ENCODE assay signal across 12 cellular contexts in the genomic region with DNA sequence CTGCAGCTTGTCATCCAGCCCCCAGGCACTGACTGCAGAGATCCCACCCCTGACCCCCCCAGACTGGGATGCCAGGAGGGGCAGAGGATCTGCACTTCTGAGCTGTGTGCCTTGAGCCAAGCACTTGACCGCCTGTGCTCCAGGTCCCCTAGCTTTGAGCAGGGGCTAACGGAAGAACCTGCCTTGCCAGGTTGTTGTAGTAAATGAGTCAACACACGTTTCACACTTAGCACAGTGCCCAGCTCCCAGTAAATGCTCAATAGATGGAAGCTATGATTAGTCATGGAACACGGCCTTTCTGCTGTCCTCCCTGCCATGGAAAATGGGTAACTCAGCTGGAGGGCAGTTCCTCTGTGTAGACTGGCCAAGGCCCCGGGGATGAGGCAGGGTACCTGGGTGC. TPM values are rescaled to one million over a fixed set of nuclear protein-coding genes. Genes with fewer than 3 reads are reported as not detected.
DNase-seq lines count a peak whose midpoint lies in the region; ATAC-seq and TF ChIP-seq lines count a peak whose summit lies in the region.
"Had no signal": no experiment of that assay in that cellular context is flagged by ENCODE, and none has a peak within 500 bp of the region (broad histone marks: within the 10 kb centered on the region; RNA-seq: fewer than 3 reads in every experiment).

No MANE protein-coding gene starts in this region.

- H3K9me3 ChIP-seq in upper lobe of left lung (no peaks in the 10 kb centered on the region), testis (no peaks in the 10 kb centered on the region), gastroesophageal sphincter (no peaks in the 10 kb centered on the region)
- no peaks in the 10 kb centered on the region for H3K9me3 ChIP-seq in effector memory CD4-positive, alpha-beta T cell (ENCODE audit: control insufficient read depth, low read length)

- intact Hi-C loops in activated CD8-positive, alpha-beta T cell treated with anti-CD3 and anti-CD28 coated beads for 36 hours (cut with micrococcal nuclease) = no loop called here
- intact Hi-C loops in testis (cut with DNase I; ENCODE audit: low total_unique reads) = no loop called here

- H3K4me1 ChIP-seq in upper lobe of left lung (peaks cover 24 to 52% (median 42%) of the 10 kb centered on the region in 4 donors), testis (no peaks in the 10 kb centered on the region), gastroesophageal sphincter (peaks cover 0 to 65% (median 27%) of the 10 kb centered on the region in 3 donors)
- peaks cover 82% of the 10 kb centered on the region for H3K4me1 ChIP-seq in effector memory CD4-positive, alpha-beta T cell (ENCODE audit: control insufficient read depth, insufficient read depth, low read length, poor library complexity, severe bottlenecking)

- TF ChIP-seq EP300 in upper lobe of left lung (IDR thresholded peaks at IDR 0.05) (no peak), gastroesophageal sphincter (IDR thresholded peaks at IDR 0.05) (no peak)

- WGBS in upper lobe of left lung, 2 donors = 58% methylated on average over 5 of the region's 5 CpGs; no CpG with 5 or more reads in 1 of the 2 donors
- WGBS in testis, 2 donors = 88 to 90% methylated on average over 4 to 5 of the region's 5 CpGs
- WGBS in gastroesophageal sphincter (ENCODE audit: low coverage in 1 of 2), 2 donors = no CpG with 5 or more reads among the region's 5 CpGs

- no peaks in the 10 kb centered on the region for H3K27me3 Mint-ChIP-seq in activated T-cell treated with anti-CD3 and anti-CD28 coated beads, Interleukin-2, amount 50 U/mL, for 24 hours
- no peaks in the 10 kb centered on the region for H3K27me3 Mint-ChIP-seq in activated CD8-positive, alpha-beta T cell treated with anti-CD3 and anti-CD28 coated beads for 36 hours

- no peak for DNase-seq in activated T-cell treated with anti-CD3 and anti-CD28 coated beads, Interleukin-2, amount 50 U/mL, for 24 hours
- DNase-seq in activated T-cell treated with anti-CD3 and anti-CD28 coated beads, Interleukin-2, amount 50 U/mL, for 1 hour = no peak
- DNase-seq in activated CD8-positive, alpha-beta T cell treated with anti-CD3 and anti-CD28 coated beads for 36 hours = no peak
- DNase-seq in iris pigment epithelial cell (ENCODE audit: low read depth) (peak; percentile 37), upper lobe of left lung (peak in 1 of 2 donors; percentile 84), testis (no peak)
- no peak for DNase-seq in effector memory CD4-positive, alpha-beta T cell
- DNase-seq: activated effector memory CD4-positive, alpha-beta T cell treated with Interleukin-2 at 50 U/mL for 16 hours; GDM1; NCI-H82 had no signal

- CTCF ChIA-PET in activated CD8-positive, alpha-beta T cell treated with anti-CD3 and anti-CD28 coated beads for 36 hours (lab: Charles Lee) = no interaction called here

- no peaks in the 10 kb centered on the region for H3K27me3 ChIP-seq in upper lobe of left lung
- no peaks in the 10 kb centered on the region for H3K27me3 ChIP-seq in effector memory CD4-positive, alpha-beta T cell (replicated peaks; ENCODE audit: control insufficient read depth, insufficient read depth, low read length, poor library complexity, severe bottlenecking)
- no peaks in the 10 kb centered on the region for H3K27me3 ChIP-seq in testis
- no peaks in the 10 kb centered on the region for H3K27me3 ChIP-seq in gastroesophageal sphincter

- no peak overlapping the region for H3K4me3 Mint-ChIP-seq in activated T-cell treated with anti-CD3 and anti-CD28 coated beads, Interleukin-2, amount 50 U/mL, for 24 hours
- no peak overlapping the region for H3K4me3 Mint-ChIP-seq in activated CD8-positive, alpha-beta T cell treated with anti-CD3 and anti-CD28 coated beads for 36 hours

- POLR2A ChIA-PET in activated CD8-positive, alpha-beta T cell treated with anti-CD3 and anti-CD28 coated beads for 36 hours (lab: Charles Lee) = no interaction called here

- peak overlapping the region; percentile 83 for H3K27ac Mint-ChIP-seq in activated T-cell treated with anti-CD3 and anti-CD28 coated beads, Interleukin-2, amount 50 U/mL, for 24 hours
- peak overlapping the region; percentile 8 for H3K27ac Mint-ChIP-seq in activated CD8-positive, alpha-beta T cell treated with anti-CD3 and anti-CD28 coated beads for 36 hours

- TF ChIP-seq POLR2A in upper lobe of left lung (IDR thresholded peaks at IDR 0.05) (no peak), testis (IDR thresholded peaks at IDR 0.05) (no peak), gastroesophageal sphincter (IDR thresholded peaks at IDR 0.05) (no peak)

- H3K4me3 ChIP-seq in upper lobe of left lung = no peak overlapping the region
- no peak overlapping the region for H3K4me3 ChIP-seq in effector memory CD4-positive, alpha-beta T cell (ENCODE audit: insufficient read depth, low read depth, low read length, poor library complexity, severe bottlenecking)
- no peak overlapping the region for H3K4me3 ChIP-seq in testis
- no peak overlapping the region for H3K4me3 ChIP-seq in gastroesophageal sphincter
- H3K4me3 ChIP-seq: SK-N-MC had no signal

- no peak for TF ChIP-seq CTCF in activated CD8-positive, alpha-beta T cell treated with anti-CD3 and anti-CD28 coated beads for 36 hours (IDR thresholded peaks at IDR 0.05)
- TF ChIP-seq CTCF in upper lobe of left lung (IDR thresholded peaks at IDR 0.05) = no peak
- no peak for TF ChIP-seq CTCF in testis (IDR thresholded peaks at IDR 0.05)
- TF ChIP-seq CTCF in gastroesophageal sphincter (IDR thresholded peaks at IDR 0.05) = no peak

- H3K36me3 ChIP-seq in upper lobe of left lung = no peaks in the 10 kb centered on the region
- no peaks in the 10 kb centered on the region for H3K36me3 ChIP-seq in effector memory CD4-positive, alpha-beta T cell (ENCODE audit: control insufficient read depth, insufficient read depth, low read length)
- no peaks in the 10 kb centered on the region for H3K36me3 ChIP-seq in testis (ENCODE audit: low read depth, missing control alignments)
- H3K36me3 ChIP-seq in gastroesophageal sphincter = no peaks in the 10 kb centered on the region

- no peaks in the 10 kb centered on the region for H3K9me3 Mint-ChIP-seq in activated T-cell treated with anti-CD3 and anti-CD28 coated beads, Interleukin-2, amount 50 U/mL, for 24 hours
- no peaks in the 10 kb centered on the region for H3K9me3 Mint-ChIP-seq in activated CD8-positive, alpha-beta T cell treated with anti-CD3 and anti-CD28 coated beads for 36 hours

- H3K4me1 Mint-ChIP-seq in activated T-cell treated with anti-CD3 and anti-CD28 coated beads, Interleukin-2, amount 50 U/mL, for 24 hours (ENCODE audit: low read depth) = peaks cover 93% of the 10 kb centered on the region
- H3K4me1 Mint-ChIP-seq in activated CD8-positive, alpha-beta T cell treated with anti-CD3 and anti-CD28 coated beads for 36 hours (ENCODE audit: low read depth) = peaks cover 77% of the 10 kb centered on the region

- H3K27ac ChIP-seq in upper lobe of left lung (peak overlapping the region; percentile 17 to 83 (median 50)), testis (no peak overlapping the region), gastroesophageal sphincter (peak overlapping the region in 1 of 4 donors; percentile 44)
- no peak overlapping the region for H3K27ac ChIP-seq in effector memory CD4-positive, alpha-beta T cell (ENCODE audit: insufficient read depth, low read length, poor library complexity, severe bottlenecking)
- H3K27ac ChIP-seq: SK-N-MC had no signal

- no peak for ATAC-seq in activated CD8-positive, alpha-beta T cell treated with anti-CD3 and anti-CD28 coated beads for 36 hours
- peak; percentile 22 to 72 for ATAC-seq in upper lobe of left lung (ENCODE audit: low FRiP score in 2 of 2)
- no peak for ATAC-seq in gastroesophageal sphincter

- H3K36me3 Mint-ChIP-seq in activated T-cell treated with anti-CD3 and anti-CD28 coated beads, Interleukin-2, amount 50 U/mL, for 24 hours (ENCODE audit: low read depth) = peaks cover 4% of the 10 kb centered on the region
- no peaks in the 10 kb centered on the region for H3K36me3 Mint-ChIP-seq in activated CD8-positive, alpha-beta T cell treated with anti-CD3 and anti-CD28 coated beads for 36 hours (ENCODE audit: low read depth)

RNA-seq across cellular contexts. Expression of gene IFFO2, which starts 24.1 kb away (rescaled TPM):
- total RNA-seq in activated CD8-positive, alpha-beta T cell treated with anti-CD3 and anti-CD28 coated beads for 36 hours = 10 to 100 TPM; 23.7 to 26.4 TPM
- total RNA-seq in upper lobe of left lung (10 to 100 TPM in 3 of 6 donors, 1 to 10 TPM in 3; 9.2 to 19.3 (median 11.0) TPM), testis (1 to 10 TPM; 5.6 to 8.5 TPM), gastroesophageal sphincter (10 to 100 TPM in 3 of 4 donors, 1 to 10 TPM in 1; 9.3 to 18.4 (median 12.7) TPM)
- polyA plus RNA-seq in testis (ENCODE audit: insufficient read depth, low read depth, low replicate concordance) = 5.0 TPM

RNA-seq across cellular contexts. Expression of gene ALDH4A1, which starts 30.0 kb away (rescaled TPM):
- 1 to 10 TPM; 3.9 to 4.3 TPM for total RNA-seq in activated CD8-positive, alpha-beta T cell treated with anti-CD3 and anti-CD28 coated beads for 36 hours
- total RNA-seq in upper lobe of left lung (10 to 100 TPM in 5 of 6 donors, 1 to 10 TPM in 1; 5.7 to 13.4 (median 11.5) TPM), testis (10 to 100 TPM in 1 of 2 donors, 1 to 10 TPM in 1; 9.6 to 10.6 TPM), gastroesophageal sphincter (10 to 100 TPM; 19.9 to 24.8 (median 22.5) TPM)
- 8.2 TPM for polyA plus RNA-seq in testis (ENCODE audit: insufficient read depth, low read depth, low replicate concordance)

Comparison
In these comparisons a context has a peak if more than half of its experiments do, and no peak if none do; other contexts are left out.
1. ATAC-seq: peak in upper lobe of left lung (2 of 2); none in activated CD8-positive, alpha-beta T cell treated with anti-CD3 and anti-CD28 coated beads for 36 hours (single experiment) and gastroesophageal sphincter (single experiment).
2. H3K27ac ChIP-seq: peak in upper lobe of left lung (4 of 4); none in effector memory CD4-positive, alpha-beta T cell (single experiment) and testis (0 of 2).